Comparison of ENCODE assay signal across 2 cellular contexts in the genomic region with DNA sequence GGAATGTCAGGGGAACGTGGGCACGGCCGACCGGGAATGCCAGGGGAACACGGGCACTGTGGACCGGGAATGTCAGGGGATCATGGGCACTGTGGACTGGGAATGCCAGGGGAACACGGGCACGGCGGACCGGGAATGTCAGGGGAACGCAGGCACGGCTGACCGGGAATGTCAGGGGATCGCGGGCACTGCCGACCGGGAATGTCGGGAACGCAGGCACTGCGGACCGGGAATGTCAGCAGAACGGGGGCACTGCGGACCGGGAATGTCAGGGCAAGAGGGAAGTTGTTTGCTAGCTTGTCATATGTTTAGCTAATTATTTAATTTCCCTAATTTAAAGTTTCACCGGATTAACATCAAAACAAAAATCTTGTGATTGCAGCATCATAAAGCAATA.
TF ChIP-seq lines count a peak whose summit lies in the region.

No MANE protein-coding gene starts in this region.

TF ChIP-seq in K562, 482 proteins besides CTCF, POLR2A, EP300 and RAD21:
- TF ChIP-seq ZNF830 (CRISPR knock-in tag; IDR thresholded peaks at IDR 0.05) (no peak), HNRNPL (IDR thresholded peaks at IDR 0.05; ENCODE audit: low read depth, low read length) (0 out of 2 replicates have a peak, but pooled peaks have one; percentile 20)

TF ChIP-seq in HepG2, 621 proteins besides CTCF, POLR2A, EP300 and RAD21:
- TF ChIP-seq, protein P1, sequence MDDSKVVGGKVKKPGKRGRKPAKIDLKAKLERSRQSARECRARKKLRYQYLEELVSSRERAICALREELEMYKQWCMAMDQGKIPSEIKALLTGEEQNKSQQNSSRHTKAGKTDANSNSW (CRISPR knock-in tag; IDR thresholded peaks at IDR 0.05; ENCODE audit: borderline replicate concordance), result no peak
- TF ChIP-seq HNRNPL (IDR thresholded peaks at IDR 0.05; ENCODE audit: low read depth, low read length) (0 out of 2 replicates have a peak, but pooled peaks have one; percentile 1), EZH2 (conservative IDR thresholded peaks at IDR 0.05; ENCODE audit: low read depth, low read length) (peak; percentile 49; the same call in 1 of the 2 replicates)
